9 cellular contexts compared by ENCODE assay signal in the genomic region with DNA sequence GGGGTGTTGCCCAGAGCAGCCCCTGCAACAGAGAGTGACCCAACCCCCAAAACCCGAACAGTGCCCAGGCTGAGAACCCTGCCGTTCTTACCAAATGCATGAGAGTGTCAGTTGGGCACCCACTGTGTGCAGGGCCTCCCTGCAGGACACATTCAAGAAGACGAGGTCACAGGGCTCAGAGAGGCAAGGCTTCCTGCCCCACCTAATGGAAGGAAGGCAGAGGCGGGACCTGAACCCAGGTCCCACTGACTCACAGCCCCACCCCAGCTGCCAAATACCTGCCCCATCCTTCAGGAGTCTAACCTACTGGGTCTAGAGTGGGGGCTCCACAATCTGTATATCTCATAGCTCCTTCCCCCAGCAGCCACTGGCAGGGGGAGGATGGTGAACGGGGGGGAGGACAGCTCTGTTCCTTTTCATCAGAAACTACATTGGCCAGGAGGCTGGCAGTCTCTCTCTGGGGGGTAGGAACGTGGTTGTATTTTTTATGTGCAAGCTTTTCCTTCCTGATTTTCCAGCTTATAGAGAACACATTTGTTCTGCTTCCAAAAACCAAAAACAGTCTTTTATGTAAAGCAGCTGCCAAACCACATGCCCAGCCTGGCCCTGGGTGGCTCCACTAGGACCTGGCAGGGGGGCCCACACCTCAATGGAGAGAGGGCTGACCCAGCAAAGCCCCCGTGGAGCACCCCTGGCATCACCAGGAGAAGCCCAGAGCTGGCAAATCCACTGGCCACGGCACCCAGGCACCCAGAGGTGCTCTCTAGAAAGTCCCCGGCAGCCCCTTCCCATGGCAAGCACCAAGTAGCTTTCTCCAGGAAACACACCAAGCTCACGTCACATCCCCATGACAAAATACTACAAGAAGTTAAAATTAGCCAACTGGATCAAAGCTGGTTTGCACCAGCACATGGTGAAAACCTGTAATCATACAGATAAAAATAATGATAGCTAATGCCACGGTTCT. TPM values are rescaled to one million over a fixed set of nuclear protein-coding genes. Genes with fewer than 3 reads are reported as not detected.
DNase-seq lines count a peak whose midpoint lies in the region; ATAC-seq, FAIRE-seq and TF ChIP-seq lines count a peak whose summit lies in the region.
"Had no signal": no experiment of that assay in that cellular context is flagged by ENCODE, and none has a peak within 500 bp of the region (broad histone marks: within the 10 kb centered on the region; RNA-seq: fewer than 3 reads in every experiment).

No MANE protein-coding gene starts in this region.

- H3K27me3 Mint-ChIP-seq in activated T-helper 17 cell treated with anti-CD3 and anti-CD28 coated beads, Interleukin-2, amount 50 U/mL, for 72 hours, result no peaks in the 10 kb centered on the region
- H3K27me3 Mint-ChIP-seq in CD4-positive, alpha-beta T cell, result no peaks in the 10 kb centered on the region

- POLR2A ChIA-PET in CD4-positive, alpha-beta T cell (lab: Charles Lee), result no interaction called here

- H3K9ac ChIP-seq in Karpas-422 (ENCODE audit: low read length) (peak overlapping the region; percentile 70), iPS-15b (ENCODE audit: low read depth, low read length) (peak overlapping the region; percentile 24)

- H3K27ac ChIP-seq in Karpas-422 (ENCODE audit: low read length) (peak overlapping the region; percentile 92), substantia nigra (ENCODE audit: low read depth, low read length, poor library complexity, severe bottlenecking) (peak overlapping the region; percentile 63)
- no peak overlapping the region for H3K27ac ChIP-seq in CD4-positive, alpha-beta T cell (ENCODE audit: low read depth, low read length)

- no peaks in the 10 kb centered on the region for H3K9me3 Mint-ChIP-seq in activated T-helper 17 cell treated with anti-CD3 and anti-CD28 coated beads, Interleukin-2, amount 50 U/mL, for 72 hours
- H3K9me3 Mint-ChIP-seq in CD4-positive, alpha-beta T cell, result no peaks in the 10 kb centered on the region

- H3K27me3 ChIP-seq in Karpas-422 (ENCODE audit: low read length), result no peaks in the 10 kb centered on the region
- no peaks in the 10 kb centered on the region for H3K27me3 ChIP-seq in iPS-15b (ENCODE audit: control insufficient read depth, insufficient read depth, low read length)
- no peaks in the 10 kb centered on the region for H3K27me3 ChIP-seq in CD4-positive, alpha-beta T cell (ENCODE audit: control insufficient read depth, insufficient read depth, low read length)

- H3K4me3 Mint-ChIP-seq in activated T-helper 17 cell treated with anti-CD3 and anti-CD28 coated beads, Interleukin-2, amount 50 U/mL, for 72 hours, result no peak overlapping the region
- H3K4me3 Mint-ChIP-seq in CD4-positive, alpha-beta T cell, result no peak overlapping the region

- H3K36me3 ChIP-seq in Karpas-422 (ENCODE audit: insufficient read depth, low read length) (peaks cover 4% of the 10 kb centered on the region; the same call in 1 of the 2 replicates), iPS-15b (ENCODE audit: control insufficient read depth, insufficient read depth, low read length) (no peaks in the 10 kb centered on the region)

- peak overlapping the region; percentile 65 for H3K4me2 ChIP-seq in Karpas-422 (ENCODE audit: low read depth, low read length, poor library complexity, severe bottlenecking)

- peaks cover 72% of the 10 kb centered on the region for H4K20me1 ChIP-seq in Karpas-422 (ENCODE audit: insufficient read depth, low read depth, low read length)

- no peak for TF ChIP-seq CTCF in D721Med (IDR thresholded peaks at IDR 0.05; ENCODE audit: insufficient read depth, missing control alignments)
- TF ChIP-seq CTCF in CD4-positive, alpha-beta T cell (IDR thresholded peaks at IDR 0.05), result no peak

- no peak overlapping the region for H2AFZ ChIP-seq in Karpas-422 (ENCODE audit: low read length)

- peak overlapping the region; percentile 25 for H3K27ac Mint-ChIP-seq in activated T-helper 17 cell treated with anti-CD3 and anti-CD28 coated beads, Interleukin-2, amount 50 U/mL, for 72 hours
- H3K27ac Mint-ChIP-seq in CD4-positive, alpha-beta T cell, result no peak overlapping the region

- H3K4me1 ChIP-seq in Karpas-422 (ENCODE audit: low read length) (peaks cover 96% of the 10 kb centered on the region), iPS-15b (ENCODE audit: control insufficient read depth, insufficient read depth, low read length) (peaks cover 10% of the 10 kb centered on the region)

- ATAC-seq in activated T-helper 17 cell treated with anti-CD3 and anti-CD28 coated beads, Interleukin-2, amount 50 U/mL, for 72 hours (replicated peaks), result no peak
- no peak for ATAC-seq in CD4-positive, alpha-beta T cell (ENCODE audit: poor library complexity)
- ATAC-seq in HG02678 (IDR thresholded peaks at IDR 0.05; ENCODE audit: unreplicated experiment), result no peak

- H3K4me3 ChIP-seq in Karpas-422 (ENCODE audit: low read length), result peak overlapping the region; percentile 40; the same call in 1 of the 2 replicates
- no peak overlapping the region for H3K4me3 ChIP-seq in iPS-15b (ENCODE audit: low read depth, low read length)

- intact Hi-C loops in CD4-positive, alpha-beta T cell (cut with DNase I, micrococcal nuclease), result loop anchor here in 1 of 2 experiments (5.0 kb wide), 1 partner anchor 163 kb away; no protein-coding TSS in a partner anchor

- H3K9me3 ChIP-seq in Karpas-422 (ENCODE audit: low read length), result no peaks in the 10 kb centered on the region
- no peaks in the 10 kb centered on the region for H3K9me3 ChIP-seq in iPS-15b (ENCODE audit: control insufficient read depth, insufficient read depth, low read length)
- H3K9me3 ChIP-seq in CD4-positive, alpha-beta T cell (ENCODE audit: control insufficient read depth, low read length), result no peaks in the 10 kb centered on the region

- CTCF ChIA-PET in CD4-positive, alpha-beta T cell (lab: Charles Lee), result no interaction called here

- H3K9me2 ChIP-seq in Karpas-422 (replicated peaks; ENCODE audit: insufficient read depth, low read length), result no peaks in the 10 kb centered on the region

- peaks cover 99% of the 10 kb centered on the region for H3K79me2 ChIP-seq in Karpas-422 (ENCODE audit: low read length)

- no peak for FAIRE-seq in D721Med (lab: Jason Lieb, UNC)
- FAIRE-seq: HTR-8/SVneo had no signal

- DNase-seq in Karpas-422 (no peak), substantia nigra (lab: John Stamatoyannopoulos, UW) (peak in 8 of 49 donors; percentile 22 to 73 (median 38)), hepatic stellate cell (ENCODE audit: low spot score) (no peak), D721Med (ENCODE audit: insufficient read length, low spot score) (no peak)
- DNase-seq in CD4-positive, alpha-beta T cell, result no peak

- no peaks in the 10 kb centered on the region for H3K36me3 Mint-ChIP-seq in activated T-helper 17 cell treated with anti-CD3 and anti-CD28 coated beads, Interleukin-2, amount 50 U/mL, for 72 hours (ENCODE audit: low read depth)
- no peaks in the 10 kb centered on the region for H3K36me3 Mint-ChIP-seq in CD4-positive, alpha-beta T cell (ENCODE audit: low read depth)

- H3K4me1 Mint-ChIP-seq in activated T-helper 17 cell treated with anti-CD3 and anti-CD28 coated beads, Interleukin-2, amount 50 U/mL, for 72 hours, result peaks cover 12% of the 10 kb centered on the region
- H3K4me1 Mint-ChIP-seq in CD4-positive, alpha-beta T cell (ENCODE audit: low read depth), result peaks cover 83% of the 10 kb centered on the region

RNA-seq across cellular contexts. Expression of a gene that starts 17.0 kb away (rescaled TPM):
- total RNA-seq in Karpas-422 (2014; rRNA removed; shearing (Covaris generic); ENCODE audit: low replicate concordance), result 36.8 and 75.4 TPM in 2 replicates
- 10 to 100 TPM; 72.8 to 87.8 TPM for total RNA-seq in activated T-helper 17 cell treated with anti-CD3 and anti-CD28 coated beads, Interleukin-2, amount 50 U/mL, for 72 hours
- 100 to 1,000 TPM; 133 to 140 TPM for total RNA-seq in CD4-positive, alpha-beta T cell
